In genomic region chr5:68012831-68013230, GRCh38 we compare ENCODE assay signal across 23 cellular contexts.
DNase-seq lines count a peak whose midpoint lies in the region; ATAC-seq and TF ChIP-seq lines count a peak whose summit lies in the region.
"Had no signal": no experiment of that assay in that cellular context is flagged by ENCODE, and none has a peak within 500 bp of the region (broad histone marks: within the 10 kb centered on the region; RNA-seq: fewer than 3 reads in every experiment).

No MANE protein-coding gene starts in this region.

- no peak overlapping the region for H3K4ac ChIP-seq in IMR-90 (ENCODE audit: low read depth, low read length)

- intact Hi-C loops in IMR-90 (cut with micrococcal nuclease), result no loop called here
- intact Hi-C loops in uterus (cut with DNase I; ENCODE audit: low total_unique reads), result no loop called here
- intact Hi-C loops in cardiac septum (cut with DNase I), result no loop called here

- no peak overlapping the region for H2BK15ac ChIP-seq in IMR-90 (ENCODE audit: low read depth, low read length)

- peaks cover 0 to 15% of the 10 kb centered on the region in 2 donors for H3K27me3 Mint-ChIP-seq in effector memory CD8-positive, alpha-beta T cell
- H3K27me3 Mint-ChIP-seq: CD4-positive, CD25-positive, alpha-beta regulatory T cell had no signal

- no peak overlapping the region for H3K23ac ChIP-seq in IMR-90 (ENCODE audit: low read depth, low read length)

- no peak overlapping the region for H3K14ac ChIP-seq in IMR-90 (replicated peaks; ENCODE audit: low read depth, low read length)

- no peak overlapping the region for H2AK5ac ChIP-seq in IMR-90 (ENCODE audit: low read depth, low read length)

- H3K4me2 ChIP-seq in IMR-90 (ENCODE audit: low read depth, low read length) (no peak overlapping the region), osteoblast (ENCODE audit: insufficient read depth, low read length) (peak overlapping the region; percentile 3)
- H3K4me2 ChIP-seq: BLaER1 had no signal

- H4K5ac ChIP-seq in IMR-90 (ENCODE audit: low read depth, low read length), result no peak overlapping the region

- H3K9me1 ChIP-seq in IMR-90 (ENCODE audit: insufficient read depth, low read length), result no peaks in the 10 kb centered on the region

- in situ Hi-C loops in IMR-90 (cut with MboI; ENCODE audit: low sequenced_read_pairs), result no loop called here

- no peak for TF ChIP-seq RAD21 in IMR-90 (IDR thresholded peaks at IDR 0.05; ENCODE audit: low read length)

- H3K27me3 ChIP-seq in IMR-90 (ENCODE audit: control insufficient read depth, insufficient read depth, low read length), result 0 out of 2 replicates have a peak, but pooled peaks cover 2% of the 10 kb centered on the region
- no peaks in the 10 kb centered on the region for H3K27me3 ChIP-seq in osteoblast (ENCODE audit: insufficient read depth, low read length)
- no peaks in the 10 kb centered on the region for H3K27me3 ChIP-seq in uterus
- H3K27me3 ChIP-seq: BE2C, BLaER1 had no signal

- no peak overlapping the region for H3K56ac ChIP-seq in IMR-90 (ENCODE audit: extremely low read depth, insufficient read depth, low read length)

- H3K36me3 ChIP-seq in IMR-90 (ENCODE audit: control insufficient read depth, insufficient read depth, low read length) (no peaks in the 10 kb centered on the region), osteoblast (ENCODE audit: insufficient read depth, low read length) (no peaks in the 10 kb centered on the region), uterus (no peaks in the 10 kb centered on the region)
- H3K36me3 ChIP-seq: BE2C, BLaER1 had no signal

- H3K4me3 Mint-ChIP-seq in effector memory CD8-positive, alpha-beta T cell, result no peak overlapping the region
- H3K4me3 Mint-ChIP-seq: CD14-positive monocyte; CD4-positive, alpha-beta memory T cell; CD4-positive, CD25-positive, alpha-beta regulatory T cell; CD8-positive, alpha-beta memory T cell had no signal

- no peak overlapping the region for H2AK9ac ChIP-seq in IMR-90 (replicated peaks; ENCODE audit: low read depth, low read length, poor library complexity)

- DNase-seq in IMR-90 (no peak), osteoblast (ENCODE audit: insufficient read length, low spot score, missing footprints) (no peak), uterus (no peak), cardiac septum (ENCODE audit: low spot score) (no peak)
- no peak for DNase-seq in activated T-cell treated with anti-CD3 and anti-CD28 coated beads, Interleukin-2, amount 50 U/mL, for 1 hour
- DNase-seq in effector memory CD8-positive, alpha-beta T cell, result no peak
- DNase-seq: 8988T; ACHN; BE2C; C1 segment of cervical spinal cord; CD4-positive, alpha-beta memory T cell; CD4-positive, CD25-positive, alpha-beta regulatory T cell; CD8-positive, alpha-beta memory T cell; COR-L47; DMS 273 treated with DMSO at 0.1 percent for 48 hours; DMS153; DMS53; DMS79; DND-41; GDM1 had no signal

- no peak for ATAC-seq in IMR-90 (ENCODE audit: low read depth)
- no peak for ATAC-seq in effector memory CD8-positive, alpha-beta T cell (replicated peaks)
- ATAC-seq: GM12878 had no signal

- H4K20me1 ChIP-seq in IMR-90 (ENCODE audit: insufficient read depth, low read length) (no peaks in the 10 kb centered on the region), osteoblast (ENCODE audit: insufficient read depth, low read length) (no peaks in the 10 kb centered on the region)
- H4K20me1 ChIP-seq: BLaER1 had no signal

- H2BK20ac ChIP-seq in IMR-90 (ENCODE audit: low read depth, low read length), result no peak overlapping the region

- no peak for TF ChIP-seq POLR2A in IMR-90 (IDR thresholded peaks at IDR 0.05; ENCODE audit: low read depth, low read length)
- TF ChIP-seq POLR2A in uterus (IDR thresholded peaks at IDR 0.05), result no peak

- H4K8ac ChIP-seq in IMR-90 (ENCODE audit: low read depth in 2 of 2, low read length in 2 of 2), result no peak overlapping the region

- no peak overlapping the region for H3K27ac Mint-ChIP-seq in effector memory CD8-positive, alpha-beta T cell
- H3K27ac Mint-ChIP-seq: CD14-positive monocyte; CD4-positive, alpha-beta memory T cell; CD4-positive, CD25-positive, alpha-beta regulatory T cell; CD8-positive, alpha-beta memory T cell had no signal

- no peaks in the 10 kb centered on the region for H3K9me3 Mint-ChIP-seq in effector memory CD8-positive, alpha-beta T cell

- no CpG with 5 or more reads among the region's 1 CpG for WGBS in IMR-90 (ENCODE audit: extremely low coverage in 2 of 2, insufficient read length in 1 of 2), 2 experiments

- no peak overlapping the region for H4K91ac ChIP-seq in IMR-90 (ENCODE audit: insufficient read depth, low read depth, low read length)

- TF ChIP-seq CTCF in IMR-90 (conservative IDR thresholded peaks at IDR 0.05; ENCODE audit: low read depth, low read length) (no peak), osteoblast (IDR thresholded peaks at IDR 0.05; ENCODE audit: extremely low read depth, low read depth, low read length) (no peak), uterus (IDR thresholded peaks at IDR 0.05) (no peak)

- dilution Hi-C loops in IMR-90 (cut with HindIII; ENCODE audit: low sequenced_read_pairs, unreplicated experiment), result no loop called here

- no peak overlapping the region for H2BK5ac ChIP-seq in IMR-90 (ENCODE audit: low read depth, low read length, poor library complexity, severe bottlenecking)

- H2AFZ ChIP-seq in IMR-90 (replicated peaks; ENCODE audit: low read length, poor library complexity) (no peak overlapping the region), osteoblast (ENCODE audit: low read length) (no peak overlapping the region)

- no peak overlapping the region for H3K18ac ChIP-seq in IMR-90 (ENCODE audit: low read depth, low read length)

- no TSS peak for BruUV-seq in IMR-90 (replicated peaks; lab: Mats Ljungman, UMichigan)

- H3K79me2 ChIP-seq in osteoblast (ENCODE audit: insufficient read depth, low read length), result no peaks in the 10 kb centered on the region

- no peaks in the 10 kb centered on the region for H3K4me1 Mint-ChIP-seq in effector memory CD8-positive, alpha-beta T cell (ENCODE audit: low read depth in 2 of 2)
- H3K4me1 Mint-ChIP-seq: CD4-positive, CD25-positive, alpha-beta regulatory T cell; CD8-positive, alpha-beta memory T cell had no signal

- H3K36me3 Mint-ChIP-seq in effector memory CD8-positive, alpha-beta T cell (ENCODE audit: insufficient read depth), result no peaks in the 10 kb centered on the region
- H3K36me3 Mint-ChIP-seq: CD14-positive monocyte; CD4-positive, alpha-beta memory T cell; CD4-positive, CD25-positive, alpha-beta regulatory T cell had no signal

- H3K79me1 ChIP-seq in IMR-90 (ENCODE audit: low read depth in 1 of 2, low read length in 2 of 2), result no peaks in the 10 kb centered on the region

- POLR2A ChIA-PET in IMR-90 (lab: Charles Lee; ENCODE audit: unreplicated experiment), result no interaction called here

- no peak overlapping the region for H3K4me3 ChIP-seq in IMR-90 (ENCODE audit: insufficient read depth, low read depth, low read length)
- H3K4me3 ChIP-seq in osteoblast (ENCODE audit: insufficient read depth, low read length), result no peak overlapping the region
- H3K4me3 ChIP-seq in uterus, result no peak overlapping the region
- H3K4me3 ChIP-seq: BLaER1, GM12878 had no signal

- CTCF ChIA-PET in IMR-90 (lab: Yijun Ruan, JAX), result no interaction called here

- H2BK120ac ChIP-seq in IMR-90 (ENCODE audit: low read depth, low read length), result no peak overlapping the region

- H3K27ac ChIP-seq in IMR-90 (ENCODE audit: insufficient read depth, low read length) (no peak overlapping the region), osteoblast (ENCODE audit: low read depth, low read length) (peak overlapping the region; percentile 7), uterus (peak overlapping the region; percentile 21 to 27)
- H3K27ac ChIP-seq: BLaER1 had no signal

- H3K9me3 ChIP-seq in IMR-90 (ENCODE audit: control insufficient read depth, insufficient read depth, low read length), result no peaks in the 10 kb centered on the region
- no peaks in the 10 kb centered on the region for H3K9me3 ChIP-seq in osteoblast (ENCODE audit: low read depth, low read length)
- H3K9me3 ChIP-seq in uterus, result no peaks in the 10 kb centered on the region
- H3K9me3 ChIP-seq: BE2C, BLaER1 had no signal

- no peaks in the 10 kb centered on the region for H3K4me1 ChIP-seq in IMR-90 (ENCODE audit: control insufficient read depth, insufficient read depth, low read length)
- H3K4me1 ChIP-seq in osteoblast (ENCODE audit: insufficient read depth, low read length), result peaks cover 11% of the 10 kb centered on the region
- H3K4me1 ChIP-seq in uterus, result no peaks in the 10 kb centered on the region
- H3K4me1 ChIP-seq: BE2C had no signal

- no peak overlapping the region for H3K9ac ChIP-seq in IMR-90 (ENCODE audit: low read depth, low read length)
- H3K9ac ChIP-seq: BLaER1 had no signal

TF ChIP-seq in IMR-90, 13 proteins besides CTCF, POLR2A, EP300 and RAD21:
- TF ChIP-seq CEBPB (IDR thresholded peaks at IDR 0.05; ENCODE audit: low read depth, low read length) (0 out of 2 replicates have a peak, but pooled peaks have one; percentile 27), RCOR1 (IDR thresholded peaks at IDR 0.05; ENCODE audit: insufficient replicate concordance, low read length) (no peak)
